ENCODE assay signal across 1 cellular context in genomic region chr3:65291448-65292091, GRCh38.
A peak's percentile ranks its signal among the peaks of the same experiment; 100 is the strongest.
TF ChIP-seq lines count a peak whose summit lies in the region.

No MANE protein-coding gene starts in this region.

TF ChIP-seq in HepG2, 621 proteins besides CTCF, POLR2A, EP300 and RAD21 (continued from another document):
- TF ChIP-seq ZNF326 (CRISPR knock-in tag; IDR thresholded peaks at IDR 0.05; ENCODE audit: borderline replicate concordance) (no peak), ATF7-NPFF (CRISPR knock-in tag; IDR thresholded peaks at IDR 0.05; ENCODE audit: low read depth) (no peak), ZNF644 (CRISPR knock-in tag; IDR thresholded peaks at IDR 0.05; ENCODE audit: low read depth) (peak; percentile 93), HNRNPL (IDR thresholded peaks at IDR 0.05; ENCODE audit: low read depth, low read length) (no peak), ZNF160 (CRISPR knock-in tag; IDR thresholded peaks at IDR 0.05) (no peak), SIN3A (IDR thresholded peaks at IDR 0.05; ENCODE audit: borderline replicate concordance, low read depth, low read length) (no peak), ZNF75D (CRISPR knock-in tag; IDR thresholded peaks at IDR 0.05; ENCODE audit: borderline replicate concordance) (no peak), ZNF891 (CRISPR knock-in tag; IDR thresholded peaks at IDR 0.05) (no peak), ARHGAP35 (CRISPR knock-in tag; IDR thresholded peaks at IDR 0.05; ENCODE audit: borderline replicate concordance) (no peak), ZFP90 (CRISPR knock-in tag; IDR thresholded peaks at IDR 0.05; ENCODE audit: borderline replicate concordance) (no peak), FOXO1 (CRISPR knock-in tag; IDR thresholded peaks at IDR 0.05) (peak; percentile 52; the same call in 1 of the 2 replicates), SOX6 (IDR thresholded peaks at IDR 0.05) (no peak), SOX6 (CRISPR knock-in tag; IDR thresholded peaks at IDR 0.05) (peak; percentile 81), KLF6 (CRISPR knock-in tag; IDR thresholded peaks at IDR 0.05) (no peak), ZNF547 (CRISPR knock-in tag; IDR thresholded peaks at IDR 0.05) (no peak), SMYD3 (CRISPR knock-in tag; IDR thresholded peaks at IDR 0.05) (no peak), JARID2 (CRISPR knock-in tag; IDR thresholded peaks at IDR 0.05; ENCODE audit: insufficient replicate concordance) (no peak), POLR2G (IDR thresholded peaks at IDR 0.05; ENCODE audit: low read depth, low read length) (no peak), BATF2 (CRISPR knock-in tag; IDR thresholded peaks at IDR 0.05) (no peak), ZNF44 (CRISPR knock-in tag; IDR thresholded peaks at IDR 0.05) (no peak)
- TF ChIP-seq, protein P1, sequence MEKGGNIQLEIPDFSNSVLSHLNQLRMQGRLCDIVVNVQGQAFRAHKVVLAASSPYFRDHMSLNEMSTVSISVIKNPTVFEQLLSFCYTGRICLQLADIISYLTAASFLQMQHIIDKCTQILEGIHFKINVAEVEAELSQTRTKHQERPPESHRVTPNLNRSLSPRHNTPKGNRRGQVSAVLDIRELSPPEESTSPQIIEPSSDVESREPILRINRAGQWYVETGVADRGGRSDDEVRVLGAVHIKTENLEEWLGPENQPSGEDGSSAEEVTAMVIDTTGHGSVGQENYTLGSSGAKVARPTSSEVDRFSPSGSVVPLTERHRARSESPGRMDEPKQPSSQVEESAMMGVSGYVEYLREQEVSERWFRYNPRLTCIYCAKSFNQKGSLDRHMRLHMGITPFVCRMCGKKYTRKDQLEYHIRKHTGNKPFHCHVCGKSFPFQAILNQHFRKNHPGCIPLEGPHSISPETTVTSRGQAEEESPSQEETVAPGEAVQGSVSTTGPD (CRISPR knock-in tag; IDR thresholded peaks at IDR 0.05) = no peak
TF ChIP-seq in HepG2: peak in this region for 87.
